ENCODE assay signal across 8 cellular contexts in genomic region chr7:158649279-158649678, GRCh38. TPM values are rescaled to one million over a fixed set of nuclear protein-coding genes. Genes with fewer than 3 reads are reported as not detected.
DNase-seq lines count a peak whose midpoint lies in the region; ATAC-seq, FAIRE-seq and TF ChIP-seq lines count a peak whose summit lies in the region.

No MANE protein-coding gene starts in this region.

- H3K36me3 ChIP-seq in liver (ENCODE audit: control insufficient read depth in 4 of 4, insufficient read depth in 3 of 4, low read depth in 1 of 4, low read length in 3 of 4) (peaks cover 2 to 12% (median 4%) of the 10 kb centered on the region in 4 donors), small intestine (ENCODE audit: control insufficient read depth in 2 of 2, insufficient read depth in 2 of 2, low read length in 2 of 2) (peaks cover 2% of the 10 kb centered on the region in 2 donors)

- H3K27me3 ChIP-seq in liver (ENCODE audit: control insufficient read depth in 4 of 4, insufficient read depth in 4 of 4, low read length in 3 of 4) (no peaks in the 10 kb centered on the region), small intestine (ENCODE audit: control insufficient read depth in 2 of 2, insufficient read depth in 2 of 2, low read length in 2 of 2) (no peaks in the 10 kb centered on the region)

- no peak overlapping the region for H3K4me3 Mint-ChIP-seq in activated CD4-positive, alpha-beta T cell treated with anti-CD3 and anti-CD28 coated beads, Interleukin-2, amount 10 ng/mL, durations not matched to agents 24 days and 14 days
- no peak overlapping the region for H3K4me3 Mint-ChIP-seq in stimulated activated naive CD8-positive, alpha-beta T cell treated with anti-CD3 and anti-CD28 coated beads, Interleukin-15, amount 100 ng/mL, for 72 hours

- no peak overlapping the region for H3K27ac Mint-ChIP-seq in activated CD4-positive, alpha-beta T cell treated with anti-CD3 and anti-CD28 coated beads, Interleukin-2, amount 10 ng/mL, durations not matched to agents 24 days and 14 days
- H3K27ac Mint-ChIP-seq in stimulated activated naive CD8-positive, alpha-beta T cell treated with anti-CD3 and anti-CD28 coated beads, Interleukin-15, amount 100 ng/mL, for 72 hours: no peak overlapping the region

- H3K4me1 Mint-ChIP-seq in activated CD4-positive, alpha-beta T cell treated with anti-CD3 and anti-CD28 coated beads, Interleukin-2, amount 10 ng/mL, durations not matched to agents 24 days and 14 days: peaks cover 8% of the 10 kb centered on the region
- no peaks in the 10 kb centered on the region for H3K4me1 Mint-ChIP-seq in stimulated activated naive CD8-positive, alpha-beta T cell treated with anti-CD3 and anti-CD28 coated beads, Interleukin-15, amount 100 ng/mL, for 72 hours

- 20% methylated on average over 2 of the region's 2 CpGs for WGBS in liver
- WGBS in small intestine, 3 donors: 31 to 46% (median 42%) methylated on average over 2 of the region's 2 CpGs

- no peaks in the 10 kb centered on the region for H3K9me3 Mint-ChIP-seq in activated CD4-positive, alpha-beta T cell treated with anti-CD3 and anti-CD28 coated beads, Interleukin-2, amount 10 ng/mL, durations not matched to agents 24 days and 14 days
- H3K9me3 Mint-ChIP-seq in stimulated activated naive CD8-positive, alpha-beta T cell treated with anti-CD3 and anti-CD28 coated beads, Interleukin-15, amount 100 ng/mL, for 72 hours: peaks cover 0 to 4% of the 10 kb centered on the region in 2 donors

- intact Hi-C loops in activated CD4-positive, alpha-beta T cell treated with anti-CD3 and anti-CD28 coated beads, Interleukin-2, amount 10 ng/mL, durations not matched to agents 24 days and 14 days (cut with micrococcal nuclease): no loop called here

- peak overlapping the region in 1 of 2 donors; percentile 71 for H3K27ac ChIP-seq in liver (ENCODE audit: low read depth in 1 of 2, low read length in 2 of 2)
- H3K27ac ChIP-seq in small intestine (ENCODE audit: low read depth in 1 of 2, low read length in 1 of 2): no peak overlapping the region

- H3K9me3 ChIP-seq in liver (ENCODE audit: control insufficient read depth in 4 of 4, low read length in 3 of 4) (no peaks in the 10 kb centered on the region), small intestine (ENCODE audit: control insufficient read depth, low read depth) (no peaks in the 10 kb centered on the region)

- no peak overlapping the region for H3K9ac ChIP-seq in liver (ENCODE audit: low read depth in 1 of 2, low read length in 2 of 2)

- no peak for FAIRE-seq in small intestine (lab: Jason Lieb, UNC)

- H3K4me3 ChIP-seq in liver (ENCODE audit: low read depth in 1 of 3, low read length in 3 of 3) (no peak overlapping the region), small intestine (ENCODE audit: low read depth in 1 of 2, low read length in 2 of 2) (no peak overlapping the region)

- H3K4me1 ChIP-seq in liver (ENCODE audit: control insufficient read depth in 4 of 4, insufficient read depth in 4 of 4, low read length in 3 of 4) (peaks cover 0 to 5% (median 2%) of the 10 kb centered on the region in 4 donors), small intestine (ENCODE audit: control insufficient read depth in 2 of 2, insufficient read depth in 1 of 2, low read depth in 1 of 2, low read length in 1 of 2) (no peaks in the 10 kb centered on the region)

- peak; percentile 87 for DNase-seq in AG08395 (ENCODE audit: low spot score)
- DNase-seq in LHCN-M2 (ENCODE audit: low read depth): peak; percentile 94
- DNase-seq in brain pericyte (ENCODE audit: low read depth, low spot score): peak; percentile 44
- DNase-seq in activated CD4-positive, alpha-beta T cell treated with anti-CD3 and anti-CD28 coated beads, Interleukin-2, amount 10 ng/mL, durations not matched to agents 24 days and 14 days: no peak
- no peak for DNase-seq in stimulated activated naive CD8-positive, alpha-beta T cell treated with anti-CD3 and anti-CD28 coated beads, Interleukin-15, amount 100 ng/mL, for 72 hours
- no peak for DNase-seq in small intestine
- no peak for DNase-seq in islet precursor cell

- peaks cover 65% of the 10 kb centered on the region for H3K36me3 Mint-ChIP-seq in activated CD4-positive, alpha-beta T cell treated with anti-CD3 and anti-CD28 coated beads, Interleukin-2, amount 10 ng/mL, durations not matched to agents 24 days and 14 days (ENCODE audit: low read depth)

- TF ChIP-seq CTCF in liver (IDR thresholded peaks at IDR 0.05; ENCODE audit: low read depth, low read length, missing input control): no peak

- TF ChIP-seq RAD21 in liver (IDR thresholded peaks at IDR 0.05): peak in 1 of 2 donors; percentile 5

- ATAC-seq in stimulated activated naive CD8-positive, alpha-beta T cell treated with anti-CD3 and anti-CD28 coated beads, Interleukin-15, amount 100 ng/mL, for 72 hours: no peak

- no peaks in the 10 kb centered on the region for H3K27me3 Mint-ChIP-seq in activated CD4-positive, alpha-beta T cell treated with anti-CD3 and anti-CD28 coated beads, Interleukin-2, amount 10 ng/mL, durations not matched to agents 24 days and 14 days
- no peaks in the 10 kb centered on the region for H3K27me3 Mint-ChIP-seq in stimulated activated naive CD8-positive, alpha-beta T cell treated with anti-CD3 and anti-CD28 coated beads, Interleukin-15, amount 100 ng/mL, for 72 hours

TF ChIP-seq in liver, 16 proteins besides CTCF, POLR2A, EP300 and RAD21:
- TF ChIP-seq ZBTB33 (IDR thresholded peaks at IDR 0.05) (peak; percentile 30), JUND (IDR thresholded peaks at IDR 0.05) (peak; percentile 33 to 82), MAX (IDR thresholded peaks at IDR 0.05) (no peak), ATF3 (IDR thresholded peaks at IDR 0.05) (no peak), GABPA (IDR thresholded peaks at IDR 0.05 in 1 of 2, conservative IDR thresholded peaks at IDR 0.05 in 1 of 2) (no peak), RXRA (IDR thresholded peaks at IDR 0.05) (peak in 1 of 2 donors; percentile 53)
TF ChIP-seq in liver: peak in this region for 3.

RNA-seq across cellular contexts. Expression of gene NCAPG2, which starts 55.3 kb away (rescaled TPM):
- total RNA-seq in LHCN-M2 (2014; rRNA removed) (73.7 and 83.5 TPM in 2 replicates), liver (10 to 100 TPM in 1 of 2 donors, 1 to 10 TPM in 1; 4.6 to 37.4 TPM)
- polyA plus RNA-seq in LHCN-M2 (2012): 44.0 TPM
- polyA plus RNA-seq in liver (1 to 10 TPM in 1 of 2 donors, under 1 TPM in 1; 0.89 to 2.7 TPM), small intestine (10 to 100 TPM in 1 of 3 donors, 1 to 10 TPM in 1, under 1 TPM in 1; 0.81 to 10.2 (median 1.6) TPM)
- 94.6 and 96.3 TPM in 2 replicates for total RNA-seq in activated CD4-positive, alpha-beta T cell treated with anti-CD3 and anti-CD28 coated beads, Interleukin-2, amount 10 ng/mL, durations not matched to agents 24 days and 14 days

Comparison
In these comparisons a context has a peak if more than half of its experiments do, and no peak if none do; other contexts are left out.
1. DNase-seq: peak in AG08395 (single experiment), LHCN-M2 (single experiment) and brain pericyte (single experiment); none in activated CD4-positive, alpha-beta T cell treated with anti-CD3 and anti-CD28 coated beads, Interleukin-2, amount 10 ng/mL, durations not matched to agents 24 days and 14 days (single experiment), stimulated activated naive CD8-positive, alpha-beta T cell treated with anti-CD3 and anti-CD28 coated beads, Interleukin-15, amount 100 ng/mL, for 72 hours (0 of 2), small intestine (single experiment) and islet precursor cell (single experiment).